8 cellular contexts compared by ENCODE assay signal in genomic region chr12:117587646-117588287, GRCh38.
A peak's percentile ranks its signal among the peaks of the same experiment; 100 is the strongest.
DNase-seq lines count a peak whose midpoint lies in the region; ATAC-seq and TF ChIP-seq lines count a peak whose summit lies in the region.

No MANE protein-coding gene starts in this region.

- no peak overlapping the region for H3K9ac ChIP-seq in neural progenitor cell

- H3K4me1 Mint-ChIP-seq in activated CD4-positive, alpha-beta T cell treated with anti-CD3 and anti-CD28 coated beads, Interleukin-2, amount 10 ng/mL, durations not matched to agents 24 days and 14 days: no peaks in the 10 kb centered on the region
- H3K4me1 Mint-ChIP-seq in neural progenitor cell: peaks cover 3% of the 10 kb centered on the region

- no peaks in the 10 kb centered on the region for H3K79me2 ChIP-seq in neural progenitor cell (ENCODE audit: low read depth)

- H3K27me3 ChIP-seq in esophagus muscularis mucosa (peaks cover 0 to 28% (median 0%) of the 10 kb centered on the region in 4 donors), neural progenitor cell (no peaks in the 10 kb centered on the region), upper lobe of right lung (no peaks in the 10 kb centered on the region)

- H3K9me3 ChIP-seq in esophagus muscularis mucosa (peaks cover 0 to 22% (median 5%) of the 10 kb centered on the region in 4 donors), neural progenitor cell (ENCODE audit: low read depth) (no peaks in the 10 kb centered on the region), upper lobe of right lung (no peaks in the 10 kb centered on the region)

- no peaks in the 10 kb centered on the region for H3K9me3 Mint-ChIP-seq in activated CD4-positive, alpha-beta T cell treated with anti-CD3 and anti-CD28 coated beads, Interleukin-2, amount 10 ng/mL, durations not matched to agents 24 days and 14 days
- peaks cover 4% of the 10 kb centered on the region for H3K9me3 Mint-ChIP-seq in neural progenitor cell

- ATAC-seq in upper lobe of right lung (peak; percentile 88), GM18868 (IDR thresholded peaks at IDR 0.05; ENCODE audit: unreplicated experiment) (no peak)

- DNase-seq in activated gamma-delta T cell treated with Interleukin-2 at 50 U/mL for 16 hours (peak; percentile 11), activated gamma-delta T cell (lab: John Stamatoyannopoulos, UW) (no peak), NCI-H1694 (lab: John Stamatoyannopoulos, UW) (peak; percentile 24), esophagus muscularis mucosa (ENCODE audit: extremely low spot score) (no peak), neural progenitor cell (ENCODE audit: low spot score) (peak; percentile 78), upper lobe of right lung (peak; percentile 71)
- DNase-seq in activated CD4-positive, alpha-beta T cell treated with anti-CD3 and anti-CD28 coated beads, Interleukin-2, amount 10 ng/mL, durations not matched to agents 24 days and 14 days: peak; percentile 81

- TF ChIP-seq POLR2A in esophagus muscularis mucosa (IDR thresholded peaks at IDR 0.05; ENCODE audit: low read depth): no peak

- peaks cover 5% of the 10 kb centered on the region for H3K27me3 Mint-ChIP-seq in activated CD4-positive, alpha-beta T cell treated with anti-CD3 and anti-CD28 coated beads, Interleukin-2, amount 10 ng/mL, durations not matched to agents 24 days and 14 days
- H3K27me3 Mint-ChIP-seq in neural progenitor cell (ENCODE audit: insufficient read depth, low read depth): no peaks in the 10 kb centered on the region

- H2AFZ ChIP-seq in neural progenitor cell (replicated peaks): peak overlapping the region; percentile 17

- TF ChIP-seq CTCF in esophagus muscularis mucosa (IDR thresholded peaks at IDR 0.05) (peak; percentile 59 to 86 (median 81)), neural progenitor cell (IDR thresholded peaks at IDR 0.05) (peak; percentile 89), upper lobe of right lung (IDR thresholded peaks at IDR 0.05) (peak; percentile 87)

- no peak overlapping the region for H3K27ac Mint-ChIP-seq in activated CD4-positive, alpha-beta T cell treated with anti-CD3 and anti-CD28 coated beads, Interleukin-2, amount 10 ng/mL, durations not matched to agents 24 days and 14 days
- no peak overlapping the region for H3K27ac Mint-ChIP-seq in neural progenitor cell

- H3K36me3 ChIP-seq in esophagus muscularis mucosa: no peaks in the 10 kb centered on the region
- H3K36me3 ChIP-seq in neural progenitor cell: no peaks in the 10 kb centered on the region
- no peaks in the 10 kb centered on the region for H3K36me3 ChIP-seq in upper lobe of right lung

- H3K4me3 ChIP-seq in esophagus muscularis mucosa (no peak overlapping the region), neural progenitor cell (no peak overlapping the region), upper lobe of right lung (no peak overlapping the region)

- H3F3A ChIP-seq in neural progenitor cell (ENCODE audit: low read depth): no peaks in the 10 kb centered on the region

- no peaks in the 10 kb centered on the region for H4K20me1 ChIP-seq in neural progenitor cell (ENCODE audit: low read depth)

- no peak overlapping the region for H3K4me2 ChIP-seq in neural progenitor cell

- WGBS in esophagus muscularis mucosa: 21% methylated on average over 12 of the region's 12 CpGs

- no peak for TF ChIP-seq EP300 in esophagus muscularis mucosa (IDR thresholded peaks at IDR 0.05)

- no peak overlapping the region for H3K27ac ChIP-seq in esophagus muscularis mucosa (replicated peaks in 1 of 4)
- no peak overlapping the region for H3K27ac ChIP-seq in neural progenitor cell
- no peak overlapping the region for H3K27ac ChIP-seq in upper lobe of right lung

- no peak overlapping the region for H3K4me3 Mint-ChIP-seq in activated CD4-positive, alpha-beta T cell treated with anti-CD3 and anti-CD28 coated beads, Interleukin-2, amount 10 ng/mL, durations not matched to agents 24 days and 14 days
- no peak overlapping the region for H3K4me3 Mint-ChIP-seq in neural progenitor cell

- intact Hi-C loops in activated CD4-positive, alpha-beta T cell treated with anti-CD3 and anti-CD28 coated beads, Interleukin-2, amount 10 ng/mL, durations not matched to agents 24 days and 14 days (cut with micrococcal nuclease): loop anchor here (10.0 kb wide), 1 partner anchor 247 kb away; no protein-coding TSS in a partner anchor
- intact Hi-C loops in esophagus muscularis mucosa (cut with DNase I): loop anchor here (2.0 kb wide), 1 partner anchor 221 kb away; no protein-coding TSS in a partner anchor
- intact Hi-C loops in upper lobe of right lung (cut with DNase I): loop anchor here (10.0 kb wide), 1 partner anchor 213 kb away; no protein-coding TSS in a partner anchor

- H3K4me1 ChIP-seq in esophagus muscularis mucosa (peaks cover 0 to 8% (median 7%) of the 10 kb centered on the region in 4 donors), neural progenitor cell (peaks cover 13% of the 10 kb centered on the region), upper lobe of right lung (no peaks in the 10 kb centered on the region)

- no peaks in the 10 kb centered on the region for H3K36me3 Mint-ChIP-seq in activated CD4-positive, alpha-beta T cell treated with anti-CD3 and anti-CD28 coated beads, Interleukin-2, amount 10 ng/mL, durations not matched to agents 24 days and 14 days (ENCODE audit: low read depth)
- no peaks in the 10 kb centered on the region for H3K36me3 Mint-ChIP-seq in neural progenitor cell

Comparison
In these comparisons a context has a peak if more than half of its experiments do, and no peak if none do; other contexts are left out.
1. DNase-seq: peak in activated gamma-delta T cell treated with Interleukin-2 at 50 U/mL for 16 hours (single experiment), NCI-H1694 (single experiment), activated CD4-positive, alpha-beta T cell treated with anti-CD3 and anti-CD28 coated beads, Interleukin-2, amount 10 ng/mL, durations not matched to agents 24 days and 14 days (single experiment), neural progenitor cell (single experiment) and upper lobe of right lung (single experiment); none in activated gamma-delta T cell (single experiment) and esophagus muscularis mucosa (single experiment).
2. Peak in every context shown above with its lines, with median percentiles within 50 percentile points of each other: CTCF ChIP-seq.